8 cellular contexts compared by ENCODE assay signal in the genomic region with DNA sequence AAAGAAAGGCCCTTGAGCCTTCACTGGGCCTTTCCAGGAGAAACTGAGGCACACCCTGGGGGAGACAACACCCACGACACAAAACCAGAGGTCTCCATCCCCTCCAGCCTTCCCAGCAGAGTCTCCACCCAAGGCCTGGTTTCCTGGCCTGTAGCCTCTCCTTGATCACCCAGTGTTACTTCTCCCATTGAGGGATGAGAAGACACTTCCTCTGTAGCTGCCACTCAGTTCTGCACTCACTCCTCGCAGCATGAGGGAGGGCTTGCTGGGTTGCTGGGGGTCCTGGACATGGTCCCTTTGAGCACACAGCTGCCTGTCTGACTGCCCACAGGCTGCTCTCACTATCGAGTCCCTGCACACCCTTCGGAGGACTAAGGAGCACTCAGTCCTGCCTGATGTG.
"Had no signal": no experiment of that assay in that cellular context is flagged by ENCODE, and none has a peak within 500 bp of the region (broad histone marks: within the 10 kb centered on the region; RNA-seq: fewer than 3 reads in every experiment).

No MANE protein-coding gene starts in this region.

- H3K27ac ChIP-seq: GM23248, HL-60 had no signal

- DNase-seq: GM23248, GOT3, H7, HFFc6 had no signal

- H3K36me3 ChIP-seq: HAP-1 had no signal

- H3K4me3 ChIP-seq: GM23248, HAP-1 had no signal

- H3K4me1 ChIP-seq: HAP-1 had no signal

- FAIRE-seq: HepG2 had no signal

- H3K9me3 ChIP-seq: HAP-1 had no signal

- ATAC-seq: HCT116, HepG2 had no signal
